Comparison of ENCODE assay signal across 17 cellular contexts in genomic region chr10:85032981-85033380, GRCh38.
DNase-seq lines count a peak whose midpoint lies in the region; ATAC-seq and TF ChIP-seq lines count a peak whose summit lies in the region.
"Had no signal": no experiment of that assay in that cellular context is flagged by ENCODE, and none has a peak within 500 bp of the region (broad histone marks: within the 10 kb centered on the region; RNA-seq: fewer than 3 reads in every experiment).

No MANE protein-coding gene starts in this region.

- H2AFZ ChIP-seq in mammary epithelial cell (ENCODE audit: low read depth, low read length), result no peak overlapping the region
- H2AFZ ChIP-seq: GM23248 had no signal

- CTCF ChIA-PET in MCF 10A (lab: Yijun Ruan, JAX) (no interaction called here), mammary epithelial cell (lab: Charles Lee; ENCODE audit: low non-redundant PET) (no interaction called here), HEK293 (lab: Yijun Ruan, JAX) (no interaction called here)
- CTCF ChIA-PET in activated CD8-positive, alpha-beta memory T cell treated with anti-CD3 and anti-CD28 coated beads, Interleukin-2, amount 10 ng/mL, durations not matched to agents 7 days and 5 days (lab: Charles Lee), result no interaction called here

- H3K4me1 ChIP-seq in mammary epithelial cell (ENCODE audit: insufficient read depth, low read length), result no peaks in the 10 kb centered on the region
- H3K4me1 ChIP-seq in HEK293 (ENCODE audit: control insufficient read depth, insufficient read depth, low read length), result no peaks in the 10 kb centered on the region
- H3K4me1 ChIP-seq in thyroid gland, result peaks cover 13 to 23% of the 10 kb centered on the region in 2 donors
- H3K4me1 ChIP-seq: Caco-2 had no signal

- in situ Hi-C loops in mammary epithelial cell (cut with MboI; ENCODE audit: low sequenced_read_pairs in 2 of 2), result no loop called here

- WGBS in mammary epithelial cell (ENCODE audit: low coverage, missing lambda C conversion rate), result 25% methylated on average over 1 of the region's 1 CpG
- 15 to 35% methylated on average over 1 of the region's 1 CpG for WGBS in thyroid gland, 2 donors

- ATAC-seq in activated CD8-positive, alpha-beta memory T cell treated with anti-CD3 and anti-CD28 coated beads, Interleukin-2, amount 10 ng/mL, durations not matched to agents 7 days and 5 days, result no peak
- ATAC-seq: GM12878 had no signal

- H3K9me3 ChIP-seq in mammary epithelial cell (replicated peaks; ENCODE audit: insufficient read depth, low read length), result peaks cover 3% of the 10 kb centered on the region
- no peaks in the 10 kb centered on the region for H3K9me3 ChIP-seq in HEK293 (ENCODE audit: control insufficient read depth, insufficient read depth, low read depth, low read length)
- H3K9me3 ChIP-seq in thyroid gland, result no peaks in the 10 kb centered on the region
- H3K9me3 ChIP-seq: Caco-2 had no signal

- H3K36me3 Mint-ChIP-seq in MCF 10A (ENCODE audit: insufficient read depth, unreplicated experiment), result no peaks in the 10 kb centered on the region
- no peaks in the 10 kb centered on the region for H3K36me3 Mint-ChIP-seq in activated CD8-positive, alpha-beta memory T cell treated with anti-CD3 and anti-CD28 coated beads, Interleukin-2, amount 10 ng/mL, durations not matched to agents 7 days and 5 days
- H3K36me3 Mint-ChIP-seq: CD4-positive, alpha-beta memory T cell had no signal

- no peak for TF ChIP-seq CTCF in MCF 10A (IDR thresholded peaks at IDR 0.05; ENCODE audit: unreplicated experiment)
- no peak for TF ChIP-seq CTCF in mammary epithelial cell (conservative IDR thresholded peaks at IDR 0.05 in 1 of 2, IDR thresholded peaks at IDR 0.05 in 1 of 2; ENCODE audit: extremely low read depth in 1 of 2, insufficient read depth in 1 of 2, low read depth in 1 of 2, low read length in 2 of 2)
- TF ChIP-seq CTCF in HEK293 (tag by site-specific recombination; IDR thresholded peaks at IDR 0.05), result no peak
- no peak for TF ChIP-seq CTCF in thyroid gland (IDR thresholded peaks at IDR 0.05)

- intact Hi-C loops in MCF 10A (cut with micrococcal nuclease), result no loop called here
- intact Hi-C loops in mammary epithelial cell (cut with micrococcal nuclease), result no loop called here
- intact Hi-C loops in thyroid gland (cut with DNase I), result no loop called here

- H3K27ac ChIP-seq in mammary epithelial cell (ENCODE audit: insufficient read depth, low read depth, low read length) (no peak overlapping the region), HEK293 (ENCODE audit: extremely low read depth, low read depth, low read length) (no peak overlapping the region), thyroid gland (peak overlapping the region; percentile 13 to 60 (median 22))
- H3K27ac ChIP-seq: GM23248 had no signal

- H3K9me3 Mint-ChIP-seq in MCF 10A (ENCODE audit: unreplicated experiment), result peaks cover 35% of the 10 kb centered on the region
- peaks cover 6% of the 10 kb centered on the region for H3K9me3 Mint-ChIP-seq in activated CD8-positive, alpha-beta memory T cell treated with anti-CD3 and anti-CD28 coated beads, Interleukin-2, amount 10 ng/mL, durations not matched to agents 7 days and 5 days (ENCODE audit: low read depth)

- H3K27ac Mint-ChIP-seq in MCF 10A (ENCODE audit: low read depth, unreplicated experiment), result no peak overlapping the region
- H3K27ac Mint-ChIP-seq in activated CD8-positive, alpha-beta memory T cell treated with anti-CD3 and anti-CD28 coated beads, Interleukin-2, amount 10 ng/mL, durations not matched to agents 7 days and 5 days, result no peak overlapping the region
- H3K27ac Mint-ChIP-seq: CD4-positive, alpha-beta memory T cell had no signal

- no TSS peak for BruUV-seq in MCF 10A (replicated peaks; lab: Mats Ljungman, UMichigan)
- no TSS peak for BruUV-seq in mammary epithelial cell (replicated peaks; lab: Mats Ljungman, UMichigan)

- DNase-seq in NCI-H2029 (lab: John Stamatoyannopoulos, UW), result peak; percentile 18
- DNase-seq in NCI-H2029 treated with DMSO at 0.1 percent for 48 hours (lab: John Stamatoyannopoulos, UW), result no peak
- peak; percentile 4 for DNase-seq in MCF 10A (ENCODE audit: unreplicated experiment)
- no peak for DNase-seq in mammary epithelial cell
- DNase-seq in thyroid gland, result peak; percentile 82 to 84
- no peak for DNase-seq in activated CD8-positive, alpha-beta memory T cell treated with anti-CD3 and anti-CD28 coated beads, Interleukin-2, amount 10 ng/mL, durations not matched to agents 7 days and 5 days
- DNase-seq: C1 segment of cervical spinal cord; Caco-2; CD4-positive, alpha-beta memory T cell; DMS79; EL; GDM1; GM23248; H7; HCEC 1CT had no signal

- H4K20me1 ChIP-seq in mammary epithelial cell (ENCODE audit: insufficient read depth, low read length), result no peaks in the 10 kb centered on the region

- H3K4me3 ChIP-seq in mammary epithelial cell (replicated peaks in 1 of 3; ENCODE audit: insufficient read depth in 1 of 3, low read depth in 2 of 3, low read length in 3 of 3), result no peak overlapping the region
- no peak overlapping the region for H3K4me3 ChIP-seq in HEK293 (ENCODE audit: low read depth, low read length)
- H3K4me3 ChIP-seq in thyroid gland (replicated peaks in 1 of 3), result no peak overlapping the region
- H3K4me3 ChIP-seq: GM12878, GM23248 had no signal

- H3K27me3 ChIP-seq in mammary epithelial cell (ENCODE audit: insufficient read depth, low read length) (no peaks in the 10 kb centered on the region), thyroid gland (no peaks in the 10 kb centered on the region)

- H3K4me2 ChIP-seq in mammary epithelial cell (ENCODE audit: insufficient read depth, low read depth, low read length), result no peak overlapping the region

- H3K36me3 ChIP-seq in mammary epithelial cell (ENCODE audit: insufficient read depth, low read length) (no peaks in the 10 kb centered on the region), HEK293 (ENCODE audit: control insufficient read depth in 2 of 2, insufficient read depth in 1 of 2, low read length in 2 of 2) (no peaks in the 10 kb centered on the region), thyroid gland (no peaks in the 10 kb centered on the region)

- no peak overlapping the region for H3K9ac ChIP-seq in mammary epithelial cell (ENCODE audit: insufficient read depth, low read length)
- H3K9ac ChIP-seq: GM23248 had no signal

- POLR2A ChIA-PET in MCF 10A (lab: Yijun Ruan, JAX), result interaction anchor here (0.6 kb wide), 1 partner anchor 1167 kb away, joined by 3 read pairs; no protein-coding TSS in a partner anchor
- POLR2A ChIA-PET in HEK293 (lab: Yijun Ruan, JAX), result no interaction called here

- no peaks in the 10 kb centered on the region for H3K79me2 ChIP-seq in mammary epithelial cell (ENCODE audit: insufficient read depth, low read length)

- H3K4me1 Mint-ChIP-seq in MCF 10A (ENCODE audit: insufficient read depth, unreplicated experiment), result no peaks in the 10 kb centered on the region
- no peaks in the 10 kb centered on the region for H3K4me1 Mint-ChIP-seq in activated CD8-positive, alpha-beta memory T cell treated with anti-CD3 and anti-CD28 coated beads, Interleukin-2, amount 10 ng/mL, durations not matched to agents 7 days and 5 days
- H3K4me1 Mint-ChIP-seq: CD4-positive, alpha-beta memory T cell had no signal

- H3K4me3 Mint-ChIP-seq in MCF 10A (ENCODE audit: unreplicated experiment), result no peak overlapping the region
- H3K4me3 Mint-ChIP-seq in activated CD8-positive, alpha-beta memory T cell treated with anti-CD3 and anti-CD28 coated beads, Interleukin-2, amount 10 ng/mL, durations not matched to agents 7 days and 5 days, result no peak overlapping the region
- H3K4me3 Mint-ChIP-seq: CD4-positive, alpha-beta memory T cell had no signal

- TF ChIP-seq POLR2A in thyroid gland (IDR thresholded peaks at IDR 0.05), result no peak

- dilution Hi-C loops in mammary epithelial cell (cut with HindIII; ENCODE audit: low sequenced_read_pairs), result no loop called here

- no peaks in the 10 kb centered on the region for H3K27me3 Mint-ChIP-seq in MCF 10A (ENCODE audit: insufficient read depth, unreplicated experiment)
- no peaks in the 10 kb centered on the region for H3K27me3 Mint-ChIP-seq in activated CD8-positive, alpha-beta memory T cell treated with anti-CD3 and anti-CD28 coated beads, Interleukin-2, amount 10 ng/mL, durations not matched to agents 7 days and 5 days
- H3K27me3 Mint-ChIP-seq: CD4-positive, alpha-beta memory T cell had no signal

TF ChIP-seq in HEK293, 187 proteins besides CTCF, POLR2A, EP300 and RAD21 (continues in another document):
- TF ChIP-seq SETDB1 (IDR thresholded peaks at IDR 0.05; ENCODE audit: insufficient read length, low read length), result no peak
- TF ChIP-seq ZNF664 (tag by site-specific recombination; IDR thresholded peaks at IDR 0.05), result no peak
- TF ChIP-seq ZBTB21 (tag by site-specific recombination; IDR thresholded peaks at IDR 0.05), result no peak
- TF ChIP-seq ZNF580 (tag by site-specific recombination; IDR thresholded peaks at IDR 0.05), result no peak
- TF ChIP-seq ZBTB49 (tag by site-specific recombination; IDR thresholded peaks at IDR 0.05; ENCODE audit: low read depth), result no peak
- no peak for TF ChIP-seq ZNF19 (tag by site-specific recombination; IDR thresholded peaks at IDR 0.05; ENCODE audit: low read depth)
- TF ChIP-seq ZNF433 (tag by site-specific recombination; IDR thresholded peaks at IDR 0.05; ENCODE audit: low read depth), result no peak
- 0 out of 2 replicates have a peak, but pooled peaks have one; percentile 25 for TF ChIP-seq SCRT2 (tag by site-specific recombination; IDR thresholded peaks at IDR 0.05)

Comparison
In these comparisons a context has a peak if more than half of its experiments do, and no peak if none do; other contexts are left out.
1. DNase-seq: peak in NCI-H2029 (single experiment), MCF 10A (single experiment) and thyroid gland (2 of 2); none in NCI-H2029 treated with DMSO at 0.1 percent for 48 hours (single experiment), mammary epithelial cell (single experiment) and activated CD8-positive, alpha-beta memory T cell treated with anti-CD3 and anti-CD28 coated beads, Interleukin-2, amount 10 ng/mL, durations not matched to agents 7 days and 5 days (single experiment).
2. H3K27ac ChIP-seq: peak in thyroid gland (3 of 3); none in mammary epithelial cell (single experiment) and HEK293 (single experiment).